ENCODE assay signal across 12 cellular contexts in the genomic region with DNA sequence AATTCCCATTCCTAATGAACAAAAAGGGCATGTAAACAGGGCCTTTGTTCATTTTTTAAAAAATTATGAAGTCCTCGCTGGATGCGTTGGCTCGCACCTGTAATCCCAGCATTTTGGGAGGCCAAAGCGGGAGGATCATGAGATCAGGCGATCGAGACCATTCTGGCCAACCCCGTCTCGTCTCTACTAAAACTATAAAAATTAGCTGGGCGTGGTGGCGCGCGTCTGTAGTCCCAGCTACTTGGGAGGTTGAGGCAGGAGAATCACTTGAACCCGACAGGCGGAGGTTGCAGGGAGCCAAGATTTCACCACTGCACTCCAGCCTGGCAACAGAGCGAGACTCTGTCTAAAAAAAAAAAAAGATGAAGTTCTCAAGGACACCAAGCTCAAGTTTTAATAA. TPM values are rescaled to one million over a fixed set of nuclear protein-coding genes. Genes with fewer than 3 reads are reported as not detected.
"Had no signal": no experiment of that assay in that cellular context is flagged by ENCODE, and none has a peak within 500 bp of the region (broad histone marks: within the 10 kb centered on the region; RNA-seq: fewer than 3 reads in every experiment).

No MANE protein-coding gene starts in this region.

RNA-seq across cellular contexts. Expression of gene WFIKKN2, which starts 24.3 kb away (rescaled TPM):
- total RNA-seq: activated CD4-positive, alpha-beta T cell treated with anti-CD3 and anti-CD28 coated beads, Interleukin-2, amount 10 ng/mL, durations not matched to agents 24 days and 14 days; activated CD8-positive, alpha-beta memory T cell treated with anti-CD3 and anti-CD28 coated beads for 36 hours; activated CD8-positive, alpha-beta T cell treated with anti-CD3 and anti-CD28 coated beads for 36 hours; activated naive CD8-positive, alpha-beta T cell treated with anti-CD3 and anti-CD28 coated beads, Interleukin-2, amount 10 ng/mL, durations not matched to agents 7 days and 5 days; activated T-cell treated with anti-CD3 and anti-CD28 coated beads, Interleukin-2, amount 50 U/mL, for 72 hours; activated T-helper 17 cell treated with anti-CD3 and anti-CD28 coated beads, Interleukin-2, amount 50 U/mL, for 72 hours; bronchial epithelial cell; LHCN-M2; NCI-H460; RPMI7951; SJCRH30; T-helper 1 cell treated with Interleukin-12 subunit alpha and Interleukin-12 subunit beta and Interleukin-4 antibody, amounts not matched to agents 30 ng/mL and 1 ng/mL, for 36 hours had no signal
